In genomic region chr4:127469575-127470289, GRCh38 we compare ENCODE assay signal across 17 cellular contexts.
"Had no signal": no experiment of that assay in that cellular context is flagged by ENCODE, and none has a peak within 500 bp of the region (broad histone marks: within the 10 kb centered on the region; RNA-seq: fewer than 3 reads in every experiment).

No MANE protein-coding gene starts in this region.

- ATAC-seq: activated CD8-positive, alpha-beta T cell treated with anti-CD3 and anti-CD28 coated beads for 36 hours; activated naive CD4-positive, alpha-beta T cell treated with anti-CD3 and anti-CD28 coated beads, Interleukin-2, amount 50 U/mL, for 72 hours; gastroesophageal sphincter; natural killer cell treated with Interleukin-12 subunit alpha and Interleukin-12 subunit beta and Interleukin-15 and Interleukin-18, amount 100 ng/mL, for 72 hours; right lobe of liver; stimulated activated naive CD8-positive, alpha-beta T cell treated with anti-CD3 and anti-CD28 coated beads, Interleukin-15, Interleukin-2, amounts not matched to agents 100 U/mL and 50 U/mL, for 24 hours; WTC11 had no signal

- DNase-seq: activated CD4-positive, alpha-beta T cell treated with anti-CD3 and anti-CD28 coated beads for 1 hour; activated CD4-positive, alpha-beta T cell treated with anti-CD3 and anti-CD28 coated beads, Interleukin-2, amount 50 U/mL, for 1 hour; activated CD8-positive, alpha-beta T cell treated with anti-CD3 and anti-CD28 coated beads for 36 hours; activated T-cell treated with anti-CD3 and anti-CD28 coated beads, Interleukin-2, amount 50 U/mL, for 48 hours; central memory CD4-positive, alpha-beta T cell; islet precursor cell; left ventricle myocardium inferior; mesendoderm; stimulated activated CD4-positive, alpha-beta T cell treated with anti-CD3 and anti-CD28 coated beads, Interleukin-4, amount 100 ng/mL, for 1 hour; stimulated activated naive CD8-positive, alpha-beta T cell treated with anti-CD3 and anti-CD28 coated beads, Interleukin-15, Interleukin-2, amounts not matched to agents 100 U/mL and 50 U/mL, for 24 hours; T1000; trophoblast cell had no signal
